ENCODE assay signal across 18 cellular contexts in the genomic region with DNA sequence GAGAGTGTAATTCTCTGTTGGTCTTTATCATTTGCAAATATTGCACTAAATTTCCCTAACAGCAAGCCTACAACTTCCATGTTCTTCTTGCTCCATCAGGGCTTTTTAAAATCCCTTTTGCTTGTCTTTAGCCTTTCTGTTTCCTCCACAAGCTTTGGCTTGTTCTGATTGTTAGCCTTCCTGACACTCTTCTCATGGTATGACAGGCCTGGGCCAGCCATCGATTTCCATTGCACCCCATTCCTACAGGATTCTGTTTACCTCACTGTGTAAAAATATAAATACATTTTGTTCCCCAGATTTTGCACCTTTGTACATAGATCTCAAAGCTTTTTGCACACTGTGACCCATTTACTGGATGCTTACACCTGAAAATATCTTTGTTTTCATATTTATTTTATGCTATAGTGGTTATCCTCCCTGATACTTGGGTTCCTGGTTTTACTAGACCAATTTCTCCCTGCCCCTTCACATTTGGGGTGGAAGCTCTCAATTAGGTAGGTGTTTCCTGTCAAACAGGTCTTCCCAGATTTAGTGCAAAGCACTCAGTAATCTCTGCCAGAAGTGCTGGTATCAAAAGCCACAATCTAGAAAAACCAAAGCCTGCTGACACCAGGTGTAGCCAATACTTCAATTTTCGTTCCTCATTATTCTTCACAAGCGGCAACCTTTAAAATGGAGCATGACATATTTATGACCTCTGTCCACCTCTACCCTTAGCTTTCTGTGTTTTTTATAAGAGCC. TPM values are rescaled to one million over a fixed set of nuclear protein-coding genes. Genes with fewer than 3 reads are reported as not detected.
DNase-seq lines count a peak whose midpoint lies in the region; ATAC-seq and TF ChIP-seq lines count a peak whose summit lies in the region.
"Had no signal": no experiment of that assay in that cellular context is flagged by ENCODE, and none has a peak within 500 bp of the region (broad histone marks: within the 10 kb centered on the region; RNA-seq: fewer than 3 reads in every experiment).

No MANE protein-coding gene starts in this region.

- no peaks in the 10 kb centered on the region for H3K36me3 ChIP-seq in left lung
- no peaks in the 10 kb centered on the region for H3K36me3 ChIP-seq in CD8-positive, alpha-beta memory T cell (ENCODE audit: insufficient read depth, low read length)
- no peaks in the 10 kb centered on the region for H3K36me3 ChIP-seq in MG63
- H3K36me3 ChIP-seq: colonic mucosa, heart left ventricle had no signal

- H3K27me3 Mint-ChIP-seq in CD8-positive, alpha-beta memory T cell = peaks cover 0 to 6% of the 10 kb centered on the region in 2 donors
- H3K27me3 Mint-ChIP-seq: progenitor cell of endocrine pancreas; stimulated activated memory B cell treated with anti-CD40 and anti-IgM and Interleukin-4, amounts not matched to agents 10 μg/mL and 1 μg/mL and 100 μg/mL, for 72 hours had no signal

- DNase-seq in NCI-H1105 (lab: John Stamatoyannopoulos, UW) (peak; percentile 31), RWPE1 (ENCODE audit: low spot score) (peak; percentile 34), left lung (no peak), MG63 (no peak), C1 segment of cervical spinal cord (lab: John Stamatoyannopoulos, UW) (no peak), NCI-H1048 (lab: John Stamatoyannopoulos, UW) (no peak)
- no peak for DNase-seq in CD8-positive, alpha-beta memory T cell
- DNase-seq: activated CD4-positive, CD25-positive, alpha-beta regulatory T cell treated with anti-CD3 and anti-CD28 coated beads, Interleukin-2, amount 50 U/mL, for 72 hours; activated naive CD8-positive, alpha-beta T cell treated with anti-CD3 and anti-CD28 coated beads for 36 hours; colonic mucosa; heart left ventricle; MM.1S; NCI-H187 treated with DMSO at 0.1 percent for 48 hours; NCI-H524; stimulated activated CD4-positive, alpha-beta T cell treated with anti-CD3 and anti-CD28 coated beads, Interleukin-1b, Interleukin-23, amount 100 ng/mL, for 48 hours; testis had no signal

- H3K9me3 Mint-ChIP-seq in CD8-positive, alpha-beta memory T cell = no peaks in the 10 kb centered on the region
- H3K9me3 Mint-ChIP-seq: activated naive CD8-positive, alpha-beta T cell treated with anti-CD3 and anti-CD28 coated beads for 36 hours; stimulated activated memory B cell treated with anti-CD40 and anti-IgM and Interleukin-4, amounts not matched to agents 10 μg/mL and 1 μg/mL and 100 μg/mL, for 72 hours had no signal

- ATAC-seq in left lung = peak; percentile 62
- ATAC-seq: heart left ventricle had no signal

- no peaks in the 10 kb centered on the region for H3K4me1 Mint-ChIP-seq in CD8-positive, alpha-beta memory T cell
- H3K4me1 Mint-ChIP-seq: activated naive CD8-positive, alpha-beta T cell treated with anti-CD3 and anti-CD28 coated beads for 36 hours; stimulated activated memory B cell treated with anti-CD40 and anti-IgM and Interleukin-4, amounts not matched to agents 10 μg/mL and 1 μg/mL and 100 μg/mL, for 72 hours had no signal

- no peak overlapping the region for H3K4me3 Mint-ChIP-seq in CD8-positive, alpha-beta memory T cell
- H3K4me3 Mint-ChIP-seq: activated naive CD8-positive, alpha-beta T cell treated with anti-CD3 and anti-CD28 coated beads for 36 hours; stimulated activated memory B cell treated with anti-CD40 and anti-IgM and Interleukin-4, amounts not matched to agents 10 μg/mL and 1 μg/mL and 100 μg/mL, for 72 hours had no signal

- intact Hi-C loops in left lung (cut with DNase I) = no loop called here

- POLR2A ChIA-PET in RWPE1 (lab: Yijun Ruan, JAX; ENCODE audit: low non-redundant PET) = no interaction called here
- POLR2A ChIA-PET in CD8-positive, alpha-beta memory T cell (lab: Charles Lee) = no interaction called here

- H3K27ac ChIP-seq in RWPE1 = no peak overlapping the region
- no peak overlapping the region for H3K27ac ChIP-seq in left lung
- no peak overlapping the region for H3K27ac ChIP-seq in CD8-positive, alpha-beta memory T cell (ENCODE audit: low read depth, low read length)
- H3K27ac ChIP-seq: colonic mucosa, heart left ventricle, testis had no signal

- TF ChIP-seq CTCF in RWPE1 (conservative IDR thresholded peaks at IDR 0.05; ENCODE audit: low read depth) (no peak), left lung (IDR thresholded peaks at IDR 0.05) (no peak)

- no peaks in the 10 kb centered on the region for H3K36me3 Mint-ChIP-seq in CD8-positive, alpha-beta memory T cell
- H3K36me3 Mint-ChIP-seq: activated naive CD8-positive, alpha-beta T cell treated with anti-CD3 and anti-CD28 coated beads for 36 hours; stimulated activated memory B cell treated with anti-CD40 and anti-IgM and Interleukin-4, amounts not matched to agents 10 μg/mL and 1 μg/mL and 100 μg/mL, for 72 hours had no signal

- CTCF ChIA-PET in RWPE1 (lab: Yijun Ruan, JAX) = interaction anchor here (5.3 kb wide), 1 partner anchor 136 kb away, joined by 38 read pairs; no protein-coding TSS in a partner anchor
- CTCF ChIA-PET in CD8-positive, alpha-beta memory T cell (lab: Charles Lee) = no interaction called here

- H3K27me3 ChIP-seq in left lung (no peaks in the 10 kb centered on the region), MG63 (no peaks in the 10 kb centered on the region)
- H3K27me3 ChIP-seq in CD8-positive, alpha-beta memory T cell (ENCODE audit: insufficient read depth, low read length, poor library complexity, severe bottlenecking) = no peaks in the 10 kb centered on the region
- H3K27me3 ChIP-seq: colonic mucosa, heart left ventricle, testis had no signal

- peaks cover 0 to 2% of the 10 kb centered on the region in 2 donors for H3K4me1 ChIP-seq in left lung
- no peaks in the 10 kb centered on the region for H3K4me1 ChIP-seq in CD8-positive, alpha-beta memory T cell (ENCODE audit: insufficient read depth, low read length)
- H3K4me1 ChIP-seq: colonic mucosa, heart left ventricle, testis had no signal

- no peak overlapping the region for H3K27ac Mint-ChIP-seq in CD8-positive, alpha-beta memory T cell
- H3K27ac Mint-ChIP-seq: activated naive CD8-positive, alpha-beta T cell treated with anti-CD3 and anti-CD28 coated beads for 36 hours; progenitor cell of endocrine pancreas; stimulated activated memory B cell treated with anti-CD40 and anti-IgM and Interleukin-4, amounts not matched to agents 10 μg/mL and 1 μg/mL and 100 μg/mL, for 72 hours had no signal

- H3K4me3 ChIP-seq in left lung = no peak overlapping the region
- H3K4me3 ChIP-seq in CD8-positive, alpha-beta memory T cell (ENCODE audit: low read length) = no peak overlapping the region
- H3K4me3 ChIP-seq in MG63 = no peak overlapping the region
- H3K4me3 ChIP-seq: colonic mucosa, heart left ventricle, testis had no signal

- H3K9me3 ChIP-seq in left lung (no peaks in the 10 kb centered on the region), MG63 (no peaks in the 10 kb centered on the region)
- no peaks in the 10 kb centered on the region for H3K9me3 ChIP-seq in CD8-positive, alpha-beta memory T cell (ENCODE audit: low read length)
- H3K9me3 ChIP-seq: colonic mucosa, heart left ventricle, testis had no signal

RNA-seq across cellular contexts. Expression of gene PPP2R3A, which starts 57.9 kb away (rescaled TPM):
- total RNA-seq in left lung = 10 to 100 TPM in 1 of 2 donors, 1 to 10 TPM in 1; 8.1 to 11.3 TPM
- under 1 TPM; 0.04 to 0.22 TPM for total RNA-seq in CD8-positive, alpha-beta memory T cell
- polyA plus RNA-seq in CD8-positive, alpha-beta memory T cell = 0.18 TPM
- 10.3 and 11.3 TPM in 2 replicates for total RNA-seq in MG63 (2014; rRNA removed; shearing (Covaris generic); ENCODE audit: low replicate concordance)

Comparison
In these comparisons a context has a peak if more than half of its experiments do, and no peak if none do; other contexts are left out.
1. DNase-seq: peak in NCI-H1105 (single experiment) and RWPE1 (single experiment); none in left lung (0 of 2), CD8-positive, alpha-beta memory T cell (0 of 5), MG63 (single experiment), C1 segment of cervical spinal cord (0 of 14) and NCI-H1048 (single experiment).